Comparison of ENCODE assay signal across 18 cellular contexts in the genomic region with DNA sequence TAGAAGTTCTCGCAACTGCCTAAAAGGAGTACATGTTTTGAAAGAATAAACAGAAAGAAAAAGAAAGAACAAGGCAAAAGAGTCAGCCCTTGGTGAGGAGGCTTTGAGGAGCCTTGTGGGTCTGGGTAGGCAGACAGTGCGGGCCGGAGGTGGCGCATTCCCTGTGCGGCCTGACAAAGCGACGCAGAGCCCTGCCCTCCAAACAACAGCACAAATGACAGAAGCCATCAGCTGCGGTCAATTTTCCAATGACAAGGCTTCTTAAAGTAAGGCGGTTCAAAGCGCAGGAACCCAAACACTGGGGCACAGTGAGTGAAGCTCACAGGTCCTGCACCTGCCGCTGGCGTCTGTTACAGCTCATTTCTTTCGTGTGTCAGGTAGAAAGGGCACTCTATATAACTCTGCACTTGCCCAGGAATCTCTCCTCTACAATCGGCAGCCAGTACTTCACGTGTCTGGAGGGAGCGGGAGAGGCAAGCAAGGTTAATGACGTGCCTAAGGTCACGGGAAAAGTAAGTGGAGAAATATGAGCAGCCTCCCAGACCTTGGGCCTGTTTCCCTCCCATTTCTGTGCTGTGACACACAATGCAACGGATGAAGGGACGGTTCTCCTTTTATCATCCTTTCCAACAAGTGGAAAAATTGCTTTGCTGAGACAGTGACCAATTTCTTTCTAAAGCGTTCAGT.
"Had no signal": no experiment of that assay in that cellular context is flagged by ENCODE, and none has a peak within 500 bp of the region (broad histone marks: within the 10 kb centered on the region; RNA-seq: fewer than 3 reads in every experiment).

No MANE protein-coding gene starts in this region.

- H3K9me3 ChIP-seq: ascending aorta, breast epithelium, heart left ventricle, neutrophil, thyroid gland had no signal

- H3K27me3 ChIP-seq: ascending aorta, breast epithelium, thyroid gland had no signal

- H3K27ac Mint-ChIP-seq: activated naive CD8-positive, alpha-beta T cell treated with anti-CD3 and anti-CD28 coated beads, Interleukin-2, amount 50 U/mL, for 24 hours; dendritic cell treated with granulocyte-macrophage colony-stimulating factor and Interleukin-4, amounts not matched to agents 40 ng/mL and 50 ng/mL, for 4 days; stimulated activated naive B cell treated with anti-CD40 and anti-IgM and Interleukin-4, amounts not matched to agents 10 μg/mL and 1 μg/mL and 100 μg/mL, for 72 hours; T-helper 17 cell had no signal

- H3K4me1 Mint-ChIP-seq: activated naive CD8-positive, alpha-beta T cell treated with anti-CD3 and anti-CD28 coated beads, Interleukin-2, amount 50 U/mL, for 24 hours; stimulated activated naive B cell treated with anti-CD40 and anti-IgM and Interleukin-4, amounts not matched to agents 10 μg/mL and 1 μg/mL and 100 μg/mL, for 72 hours had no signal

- H3K4me1 ChIP-seq: ascending aorta, breast epithelium, heart left ventricle had no signal

- ATAC-seq: activated naive CD8-positive, alpha-beta T cell treated with anti-CD3 and anti-CD28 coated beads, Interleukin-2, amount 50 U/mL, for 24 hours; heart left ventricle; left cardiac atrium; stimulated activated naive B cell treated with anti-CD40 and anti-IgM and Interleukin-4, amounts not matched to agents 10 μg/mL and 1 μg/mL and 100 μg/mL, for 72 hours; T-helper 17 cell had no signal

- H3K4me3 ChIP-seq: ascending aorta, breast epithelium, heart left ventricle, lung, thyroid gland had no signal

- H3K9me3 Mint-ChIP-seq: activated naive CD8-positive, alpha-beta T cell treated with anti-CD3 and anti-CD28 coated beads, Interleukin-2, amount 50 U/mL, for 24 hours; dendritic cell treated with granulocyte-macrophage colony-stimulating factor and Interleukin-4, amounts not matched to agents 40 ng/mL and 50 ng/mL, for 4 days; stimulated activated naive B cell treated with anti-CD40 and anti-IgM and Interleukin-4, amounts not matched to agents 10 μg/mL and 1 μg/mL and 100 μg/mL, for 72 hours had no signal

- H3K4me3 Mint-ChIP-seq: activated naive CD8-positive, alpha-beta T cell treated with anti-CD3 and anti-CD28 coated beads, Interleukin-2, amount 50 U/mL, for 24 hours; dendritic cell treated with granulocyte-macrophage colony-stimulating factor and Interleukin-4, amounts not matched to agents 40 ng/mL and 50 ng/mL, for 4 days; stimulated activated naive B cell treated with anti-CD40 and anti-IgM and Interleukin-4, amounts not matched to agents 10 μg/mL and 1 μg/mL and 100 μg/mL, for 72 hours; T-helper 17 cell had no signal

- H3K36me3 Mint-ChIP-seq: stimulated activated naive B cell treated with anti-CD40 and anti-IgM and Interleukin-4, amounts not matched to agents 10 μg/mL and 1 μg/mL and 100 μg/mL, for 72 hours had no signal

- H3K36me3 ChIP-seq: ascending aorta, breast epithelium, heart left ventricle, neutrophil, thyroid gland had no signal

- H3K27ac ChIP-seq: ascending aorta, breast epithelium, heart left ventricle, neutrophil had no signal

- DNase-seq: activated CD4-positive, alpha-beta T cell treated with anti-CD3 and anti-CD28 coated beads for 48 hours; activated naive CD4-positive, alpha-beta T cell treated with Interleukin-2 at 50 U/mL for 16 hours; activated naive CD8-positive, alpha-beta T cell treated with anti-CD3 and anti-CD28 coated beads, Interleukin-2, amount 50 U/mL, for 24 hours; effector memory CD4-positive, alpha-beta T cell; foreskin melanocyte; heart left ventricle; left cardiac atrium; midbrain; stimulated activated CD4-positive, alpha-beta T cell treated with anti-CD3 and anti-CD28 coated beads, Interleukin-15, amount 100 ng/mL, for 24 hours; stimulated activated CD4-positive, alpha-beta T cell treated with anti-CD3 and anti-CD28 coated beads, Interleukin-4, amount 100 ng/mL, for 1 hour; stimulated activated naive B cell treated with anti-CD40 and anti-IgM and Interleukin-4, amounts not matched to agents 10 μg/mL and 1 μg/mL and 100 μg/mL, for 72 hours; T-helper 17 cell had no signal
